8 cellular contexts compared by ENCODE assay signal in genomic region chr22:17772963-17773605, GRCh38. TPM values are rescaled to one million over a fixed set of nuclear protein-coding genes. Genes with fewer than 3 reads are reported as not detected.
DNase-seq lines count a peak whose midpoint lies in the region; ATAC-seq and TF ChIP-seq lines count a peak whose summit lies in the region.

No MANE protein-coding gene starts in this region.

- H3K79me2 ChIP-seq in Karpas-422 (ENCODE audit: low read length), result peaks cover 67% of the 10 kb centered on the region

- TF ChIP-seq CTCF in mesothelial cell of epicardium (IDR thresholded peaks at IDR 0.05; ENCODE audit: unreplicated experiment), result no peak

- no peaks in the 10 kb centered on the region for H3K36me3 ChIP-seq in CD4-positive, CD25-positive, alpha-beta regulatory T cell (ENCODE audit: control insufficient read depth, insufficient read depth, low read length)
- no peaks in the 10 kb centered on the region; the same call in 1 of the 2 replicates for H3K36me3 ChIP-seq in Karpas-422 (ENCODE audit: insufficient read depth, low read length)

- H3K27me3 Mint-ChIP-seq in CD4-positive, CD25-positive, alpha-beta regulatory T cell, result peaks cover 4% of the 10 kb centered on the region
- H3K27me3 Mint-ChIP-seq in central memory CD8-positive, alpha-beta T cell, result no peaks in the 10 kb centered on the region
- peaks cover 2% of the 10 kb centered on the region for H3K27me3 Mint-ChIP-seq in mesothelial cell of epicardium (ENCODE audit: low read depth)

- peak overlapping the region; percentile 92 for H3K9ac ChIP-seq in Karpas-422 (ENCODE audit: low read length)

- peaks cover 15 to 84% (median 40%) of the 10 kb centered on the region in 4 donors for H3K4me1 Mint-ChIP-seq in CD4-positive, CD25-positive, alpha-beta regulatory T cell
- H3K4me1 Mint-ChIP-seq in central memory CD8-positive, alpha-beta T cell, result peaks cover 64% of the 10 kb centered on the region
- peaks cover 16% of the 10 kb centered on the region for H3K4me1 Mint-ChIP-seq in mesothelial cell of epicardium

- H3K9me2 ChIP-seq in Karpas-422 (replicated peaks; ENCODE audit: insufficient read depth, low read length), result no peaks in the 10 kb centered on the region

- peaks cover 8% of the 10 kb centered on the region for H3K36me3 Mint-ChIP-seq in CD4-positive, CD25-positive, alpha-beta regulatory T cell
- H3K36me3 Mint-ChIP-seq in central memory CD8-positive, alpha-beta T cell (ENCODE audit: insufficient read depth), result peaks cover 22% of the 10 kb centered on the region
- H3K36me3 Mint-ChIP-seq in mesothelial cell of epicardium, result no peaks in the 10 kb centered on the region

- peaks cover 68% of the 10 kb centered on the region for H3K4me1 ChIP-seq in CD4-positive, CD25-positive, alpha-beta regulatory T cell (ENCODE audit: control insufficient read depth, insufficient read depth, low read length, poor library complexity, severe bottlenecking)
- H3K4me1 ChIP-seq in Karpas-422 (ENCODE audit: low read length), result peaks cover 33% of the 10 kb centered on the region

- H2AFZ ChIP-seq in Karpas-422 (ENCODE audit: low read length), result no peak overlapping the region

- peak overlapping the region; percentile 55 to 82 (median 76) for H3K27ac Mint-ChIP-seq in CD4-positive, CD25-positive, alpha-beta regulatory T cell
- peak overlapping the region; percentile 82 for H3K27ac Mint-ChIP-seq in central memory CD8-positive, alpha-beta T cell (ENCODE audit: low read depth)
- H3K27ac Mint-ChIP-seq in mesothelial cell of epicardium, result peak overlapping the region; percentile 86

- H3K9me3 ChIP-seq in CD4-positive, CD25-positive, alpha-beta regulatory T cell (ENCODE audit: control insufficient read depth in 2 of 2, low read length in 2 of 2), result no peaks in the 10 kb centered on the region
- no peaks in the 10 kb centered on the region for H3K9me3 ChIP-seq in Karpas-422 (ENCODE audit: low read length)

- H3K4me3 ChIP-seq in CD4-positive, CD25-positive, alpha-beta regulatory T cell (ENCODE audit: low read depth, low read length), result peak overlapping the region; percentile 37
- peak overlapping the region; percentile 79 for H3K4me3 ChIP-seq in Karpas-422 (ENCODE audit: low read length)

- peaks cover 0 to 3% (median 0%) of the 10 kb centered on the region in 7 donors for H3K9me3 Mint-ChIP-seq in CD4-positive, CD25-positive, alpha-beta regulatory T cell
- H3K9me3 Mint-ChIP-seq in central memory CD8-positive, alpha-beta T cell, result no peaks in the 10 kb centered on the region
- no peaks in the 10 kb centered on the region for H3K9me3 Mint-ChIP-seq in mesothelial cell of epicardium

- no peak for DNase-seq in CD4-positive, CD25-positive, alpha-beta regulatory T cell
- DNase-seq in Karpas-422 (no peak), mesothelial cell of epicardium (ENCODE audit: low spot score in 2 of 2, unreplicated experiment in 2 of 2) (no peak), cerebellar nuclear complex (lab: John Stamatoyannopoulos, UW) (no peak)
- no peak for DNase-seq in central memory CD8-positive, alpha-beta T cell (ENCODE audit: low spot score in 2 of 2)

- H3K4me3 Mint-ChIP-seq in CD4-positive, CD25-positive, alpha-beta regulatory T cell, result peak overlapping the region; percentile 89 to 93 (median 92)
- H3K4me3 Mint-ChIP-seq in central memory CD8-positive, alpha-beta T cell, result peak overlapping the region; percentile 89
- peak overlapping the region; percentile 77 for H3K4me3 Mint-ChIP-seq in mesothelial cell of epicardium

- peak overlapping the region; percentile 61 for H3K27ac ChIP-seq in CD4-positive, CD25-positive, alpha-beta regulatory T cell (ENCODE audit: insufficient read depth, low read length, poor library complexity, severe bottlenecking)
- H3K27ac ChIP-seq in Karpas-422 (ENCODE audit: low read length), result no peak overlapping the region

- ATAC-seq in CD4-positive, CD25-positive, alpha-beta regulatory T cell (ENCODE audit: low read depth in 2 of 2), result no peak
- no peak for ATAC-seq in central memory CD8-positive, alpha-beta T cell (replicated peaks; ENCODE audit: extremely low read depth, poor library complexity, severe bottlenecking)
- no peak for ATAC-seq in GM18858 (IDR thresholded peaks at IDR 0.05; ENCODE audit: unreplicated experiment)
- no peak for ATAC-seq in GM21390 (IDR thresholded peaks at IDR 0.05; ENCODE audit: unreplicated experiment)
- no peak for ATAC-seq in HG02763 (IDR thresholded peaks at IDR 0.05; ENCODE audit: unreplicated experiment)

- H3K27me3 ChIP-seq in CD4-positive, CD25-positive, alpha-beta regulatory T cell (ENCODE audit: control insufficient read depth, insufficient read depth, low read length), result no peaks in the 10 kb centered on the region
- H3K27me3 ChIP-seq in Karpas-422 (ENCODE audit: low read length), result no peaks in the 10 kb centered on the region

- H3K4me2 ChIP-seq in Karpas-422 (ENCODE audit: low read depth, low read length, poor library complexity, severe bottlenecking), result peak overlapping the region; percentile 78

- H4K20me1 ChIP-seq in Karpas-422 (ENCODE audit: insufficient read depth, low read depth, low read length), result peaks cover 20% of the 10 kb centered on the region

RNA-seq across cellular contexts. Expression of gene BID, which starts 1.2 kb away (rescaled TPM):
- total RNA-seq in CD4-positive, CD25-positive, alpha-beta regulatory T cell, result 17.6 TPM
- polyA plus RNA-seq in CD4-positive, CD25-positive, alpha-beta regulatory T cell, result 10 to 100 TPM; 56.2 to 84.0 (median 71.2) TPM
- total RNA-seq in Karpas-422 (2014; rRNA removed; shearing (Covaris generic); ENCODE audit: low replicate concordance), result 51.7 and 142 TPM in 2 replicates
- 29.9 to 33.6 TPM (median 31.7 TPM) in 3 replicates for total RNA-seq in mesothelial cell of epicardium
